In the genomic region with DNA sequence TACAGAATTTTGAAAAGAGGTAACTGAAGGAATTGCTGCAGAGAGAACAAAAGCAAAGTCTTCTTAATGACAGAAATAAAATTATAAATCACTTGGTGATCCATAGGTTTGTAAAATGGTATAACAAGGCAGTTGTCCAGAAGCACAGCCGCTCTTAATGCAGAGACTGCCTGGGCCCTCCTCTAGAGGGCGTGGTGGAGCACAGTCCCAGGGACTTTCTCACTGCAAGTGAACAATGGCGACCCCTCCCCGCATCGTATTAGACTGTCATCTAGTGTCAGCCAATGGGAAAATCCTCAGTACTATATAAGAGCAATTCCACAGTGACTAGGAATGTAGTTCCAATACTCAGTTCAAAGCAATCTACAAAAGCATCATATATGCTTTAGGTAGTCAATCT, we compare ENCODE assay signal across 9 cellular contexts. TPM values are rescaled to one million over a fixed set of nuclear protein-coding genes. Genes with fewer than 3 reads are reported as not detected.
A peak's percentile ranks its signal among the peaks of the same experiment; 100 is the strongest.
DNase-seq lines count a peak whose midpoint lies in the region; ATAC-seq and TF ChIP-seq lines count a peak whose summit lies in the region.
"Had no signal": no experiment of that assay in that cellular context is flagged by ENCODE, and none has a peak within 500 bp of the region (broad histone marks: within the 10 kb centered on the region; RNA-seq: fewer than 3 reads in every experiment).

No MANE protein-coding gene starts in this region.

- in situ Hi-C loops in GM13977 (cut with MboI; ENCODE audit: low pct_unique_long_range_greater_than_20kb, low sequenced_read_pairs, unreplicated experiment) = no loop called here

- CTCF ChIA-PET in CD4-positive, alpha-beta T cell (lab: Charles Lee) = no interaction called here

- peak in 1 of 10 experiments; percentile 24 for DNase-seq in CD4-positive, alpha-beta T cell
- DNase-seq in GM13977 (ENCODE audit: low spot score) (no peak), SK-N-DZ (ENCODE audit: low spot score) (peak; percentile 37), foreskin keratinocyte (no peak), mesenteric fat pad (ENCODE audit: low spot score) (no peak), GM19240 (ENCODE audit: insufficient read length, low spot score) (no peak), kidney glomerular epithelial cell (lab: John Stamatoyannopoulos, UW) (no peak)
- DNase-seq: NCI-H2029 had no signal

- TF ChIP-seq CTCF in CD4-positive, alpha-beta T cell (IDR thresholded peaks at IDR 0.05) = peak; percentile 35
- TF ChIP-seq CTCF in GM13977 (IDR thresholded peaks at IDR 0.05; ENCODE audit: extremely low read depth, insufficient read depth, missing control alignments) (peak; percentile 42), foreskin keratinocyte (conservative IDR thresholded peaks at IDR 0.05) (peak; percentile 61)

- H3K27ac Mint-ChIP-seq in CD4-positive, alpha-beta T cell = no peak overlapping the region

- H3K4me1 ChIP-seq in foreskin keratinocyte = peaks cover 16% of the 10 kb centered on the region

- H3K9me3 Mint-ChIP-seq in CD4-positive, alpha-beta T cell = no peaks in the 10 kb centered on the region

- ATAC-seq in CD4-positive, alpha-beta T cell (ENCODE audit: poor library complexity) = peak; percentile 54
- peak; percentile 17 for ATAC-seq in foreskin keratinocyte
- ATAC-seq in GM21528 (IDR thresholded peaks at IDR 0.05; ENCODE audit: low FRiP score, unreplicated experiment) = no peak

- H3K27me3 ChIP-seq in CD4-positive, alpha-beta T cell (ENCODE audit: control insufficient read depth, insufficient read depth, low read length) = no peaks in the 10 kb centered on the region
- H3K27me3 ChIP-seq in foreskin keratinocyte = no peaks in the 10 kb centered on the region

- POLR2A ChIA-PET in CD4-positive, alpha-beta T cell (lab: Charles Lee) = no interaction called here

- H3K27ac ChIP-seq in CD4-positive, alpha-beta T cell (ENCODE audit: low read depth, low read length) = no peak overlapping the region
- H3K27ac ChIP-seq in foreskin keratinocyte = no peak overlapping the region

- peaks cover 88% of the 10 kb centered on the region for H3K36me3 Mint-ChIP-seq in CD4-positive, alpha-beta T cell (ENCODE audit: low read depth)

- intact Hi-C loops in CD4-positive, alpha-beta T cell (cut with DNase I, micrococcal nuclease) = loop anchor here in 1 of 2 experiments (5.0 kb wide), 1 partner anchor 866 kb away; no protein-coding TSS in a partner anchor

- H3K4me3 Mint-ChIP-seq in CD4-positive, alpha-beta T cell = no peak overlapping the region

- no peaks in the 10 kb centered on the region for H3K9me3 ChIP-seq in CD4-positive, alpha-beta T cell (ENCODE audit: control insufficient read depth, low read length)

- H3K4me1 Mint-ChIP-seq in CD4-positive, alpha-beta T cell (ENCODE audit: low read depth) = peaks cover 25% of the 10 kb centered on the region

- H3K27me3 Mint-ChIP-seq in CD4-positive, alpha-beta T cell = no peaks in the 10 kb centered on the region

RNA-seq across cellular contexts. Expression of gene ZBED2, which starts 26.4 kb away (rescaled TPM):
- under 1 TPM in 1 of 2 experiments, not detected in 1; 0.11 TPM for total RNA-seq in CD4-positive, alpha-beta T cell
- polyA plus RNA-seq in SK-N-DZ (2014; cell fraction: cytosol; rRNA removed) = not detected in 2 replicates
- polyA plus RNA-seq in SK-N-DZ (2014; cell fraction: nucleus; rRNA removed) = not detected in 2 replicates
- 108 and 112 TPM in 2 replicates for total RNA-seq in foreskin keratinocyte
- 93.0 and 101 TPM in 2 replicates for polyA plus RNA-seq in foreskin keratinocyte
- not detected for total RNA-seq in mesenteric fat pad

RNA-seq across cellular contexts. Expression of gene PLCXD2, which starts 52.9 kb away (rescaled TPM):
- total RNA-seq in CD4-positive, alpha-beta T cell = 10 to 100 TPM; 28.6 to 29.3 TPM
- polyA plus RNA-seq in SK-N-DZ (2014; cell fraction: cytosol; rRNA removed) = 2.5 and 2.9 TPM in 2 replicates
- 2.7 and 4.4 TPM in 2 replicates for polyA plus RNA-seq in SK-N-DZ (2014; cell fraction: nucleus; rRNA removed)
- total RNA-seq in foreskin keratinocyte (4.8 and 5.1 TPM in 2 replicates), mesenteric fat pad (0.64 TPM)
- polyA plus RNA-seq in foreskin keratinocyte = 1.9 TPM in 2 replicates

Comparison
In these comparisons a context has a peak if more than half of its experiments do, and no peak if none do; other contexts are left out.
1. RNA of gene ZBED2, which starts 26.4 kb away (total RNA-seq): 108 to 112 TPM in foreskin keratinocyte; 0.11 TPM in CD4-positive, alpha-beta T cell and not detected in mesenteric fat pad (single experiment); every median in the first group is over 10 times any median in the second.
2. Peak in every context shown above with its lines, with median percentiles within 50 percentile points of each other: CTCF ChIP-seq.